3 cellular contexts compared by ENCODE assay signal in genomic region chr11:70061734-70062133, GRCh38.
TF ChIP-seq lines count a peak whose summit lies in the region.

No MANE protein-coding gene starts in this region.

TF ChIP-seq in HepG2, 621 proteins besides CTCF, POLR2A, EP300 and RAD21:
- TF ChIP-seq ZMYM3 (CRISPR knock-in tag; IDR thresholded peaks at IDR 0.05) = no peak
- 0 out of 2 replicates have a peak, but pooled peaks have one; percentile 24 for TF ChIP-seq ZNF629 (CRISPR knock-in tag; conservative IDR thresholded peaks at IDR 0.05)

TF ChIP-seq in K562, 482 proteins besides CTCF, POLR2A, EP300 and RAD21:
- TF ChIP-seq RCOR1 (IDR thresholded peaks at IDR 0.05; ENCODE audit: borderline replicate concordance in 1 of 2, low read depth in 2 of 2, low read length in 2 of 2) (peak in 1 of 2 experiments; percentile 25; a peak in 1 of 4 replicates), ZNF76 (CRISPR knock-in tag; IDR thresholded peaks at IDR 0.05; ENCODE audit: borderline replicate concordance) (no peak), KDM1A (IDR thresholded peaks at IDR 0.05) (peak; percentile 12 to 29; a peak in 1 of 4 replicates), ADNP (tag; IDR thresholded peaks at IDR 0.05) (peak; percentile 68; the same call in 1 of the 2 replicates), RBM25 (IDR thresholded peaks at IDR 0.05; ENCODE audit: low read depth, low read length, severe bottlenecking) (peak; percentile 85), FOXP1 (CRISPR knock-in tag; IDR thresholded peaks at IDR 0.05) (no peak), KLF16 (IDR thresholded peaks at IDR 0.05) (no peak), BCOR (IDR thresholded peaks at IDR 0.05) (peak; percentile 74; the same call in 1 of the 2 replicates)

TF ChIP-seq in GM12891, 5 proteins besides CTCF, POLR2A, EP300 and RAD21:
- TF ChIP-seq SPI1 (IDR thresholded peaks at IDR 0.05; ENCODE audit: low read depth, low read length) (no peak), TAF1 (IDR thresholded peaks at IDR 0.05; ENCODE audit: low read depth, low read length) (no peak), PAX5 (IDR thresholded peaks at IDR 0.05; ENCODE audit: insufficient read depth, low read length, severe bottlenecking) (no peak), POLR2AphosphoS5 (IDR thresholded peaks at IDR 0.05; ENCODE audit: low read depth, low read length) (no peak), POU2F2 (IDR thresholded peaks at IDR 0.05; ENCODE audit: low read depth, low read length) (no peak)
TF ChIP-seq in GM12891: peak in this region for 0.
